In genomic region chr21:36973986-36974850, GRCh38 we compare ENCODE assay signal across 1 cellular context.
TF ChIP-seq lines count a peak whose summit lies in the region.

No MANE protein-coding gene starts in this region.

TF ChIP-seq in HEK293, 187 proteins besides CTCF, POLR2A, EP300 and RAD21 (continued from another document):
- TF ChIP-seq SP3 (tag by site-specific recombination; IDR thresholded peaks at IDR 0.05): peak; percentile 63
- TF ChIP-seq ATF2 (tag by site-specific recombination; IDR thresholded peaks at IDR 0.05; ENCODE audit: low read depth): peak; percentile 98
- no peak for TF ChIP-seq YY2 (tag by site-specific recombination; IDR thresholded peaks at IDR 0.05)
- TF ChIP-seq ZNF670 (tag by site-specific recombination; IDR thresholded peaks at IDR 0.05; ENCODE audit: low read depth): no peak
- peak; percentile 48; the same call in 1 of the 2 replicates for TF ChIP-seq ZBTB6 (tag by site-specific recombination; IDR thresholded peaks at IDR 0.05)
- TF ChIP-seq TSHZ1 (tag by site-specific recombination; IDR thresholded peaks at IDR 0.05; ENCODE audit: borderline replicate concordance): peak; percentile 71; the same call in 1 of the 2 replicates
- no peak for TF ChIP-seq ZIC2 (tag by site-specific recombination; IDR thresholded peaks at IDR 0.05)
- TF ChIP-seq ZNF114 (tag by site-specific recombination; IDR thresholded peaks at IDR 0.05): no peak
- peak; percentile 14; the same call in 1 of the 2 replicates for TF ChIP-seq WT1 (tag by site-specific recombination; IDR thresholded peaks at IDR 0.05)
- no peak for TF ChIP-seq ZBTB49 (tag by site-specific recombination; IDR thresholded peaks at IDR 0.05; ENCODE audit: low read depth)
TF ChIP-seq in HEK293: peak in this region for 34.
